In genomic region chr1:154860154-154860870, GRCh38 we compare ENCODE assay signal across 8 cellular contexts.
DNase-seq lines count a peak whose midpoint lies in the region; ATAC-seq and TF ChIP-seq lines count a peak whose summit lies in the region.

No MANE protein-coding gene starts in this region.

- peaks cover 13% of the 10 kb centered on the region for H3K4me1 Mint-ChIP-seq in dendritic cell treated with granulocyte-macrophage colony-stimulating factor and Interleukin-4, amounts not matched to agents 40 ng/mL and 50 ng/mL, for 4 days (ENCODE audit: low read depth)
- H3K4me1 Mint-ChIP-seq in effector memory CD8-positive, alpha-beta T cell (ENCODE audit: low read depth in 2 of 2): peaks cover 0 to 8% of the 10 kb centered on the region in 2 donors

- peaks cover 18% of the 10 kb centered on the region for H3K27me3 Mint-ChIP-seq in dendritic cell treated with granulocyte-macrophage colony-stimulating factor and Interleukin-4, amounts not matched to agents 40 ng/mL and 50 ng/mL, for 4 days
- H3K27me3 Mint-ChIP-seq in effector memory CD8-positive, alpha-beta T cell: peaks cover 46 to 83% of the 10 kb centered on the region in 2 donors

- TF ChIP-seq CTCF in GM12864 (IDR thresholded peaks at IDR 0.05; ENCODE audit: low read depth, low read length, missing control alignments): no peak

- ATAC-seq in GM19468 (IDR thresholded peaks at IDR 0.05; ENCODE audit: extremely low read depth, unreplicated experiment) (peak; percentile 31), HG03442 (IDR thresholded peaks at IDR 0.05; ENCODE audit: unreplicated experiment) (peak; percentile 44)
- ATAC-seq in effector memory CD8-positive, alpha-beta T cell (replicated peaks): no peak

- no peaks in the 10 kb centered on the region for H3K36me3 Mint-ChIP-seq in dendritic cell treated with granulocyte-macrophage colony-stimulating factor and Interleukin-4, amounts not matched to agents 40 ng/mL and 50 ng/mL, for 4 days (ENCODE audit: low read depth)
- no peaks in the 10 kb centered on the region for H3K36me3 Mint-ChIP-seq in effector memory CD8-positive, alpha-beta T cell (ENCODE audit: insufficient read depth)

- no peaks in the 10 kb centered on the region for H3K9me3 Mint-ChIP-seq in dendritic cell treated with granulocyte-macrophage colony-stimulating factor and Interleukin-4, amounts not matched to agents 40 ng/mL and 50 ng/mL, for 4 days
- H3K9me3 Mint-ChIP-seq in effector memory CD8-positive, alpha-beta T cell: no peaks in the 10 kb centered on the region

- H3K27ac Mint-ChIP-seq in dendritic cell treated with granulocyte-macrophage colony-stimulating factor and Interleukin-4, amounts not matched to agents 40 ng/mL and 50 ng/mL, for 4 days: peak overlapping the region; percentile 69
- H3K27ac Mint-ChIP-seq in effector memory CD8-positive, alpha-beta T cell: no peak overlapping the region

- DNase-seq in GM12864 (ENCODE audit: low read depth): peak; percentile 86
- DNase-seq in T-helper 9 cell: no peak
- DNase-seq in effector memory CD8-positive, alpha-beta T cell: no peak
- no peak for DNase-seq in effector CD4-positive, alpha-beta T cell
- DNase-seq in NCI-H2081 (lab: John Stamatoyannopoulos, UW): no peak

- H3K4me3 Mint-ChIP-seq in dendritic cell treated with granulocyte-macrophage colony-stimulating factor and Interleukin-4, amounts not matched to agents 40 ng/mL and 50 ng/mL, for 4 days: peak overlapping the region; percentile 28
- H3K4me3 Mint-ChIP-seq in effector memory CD8-positive, alpha-beta T cell: no peak overlapping the region

- peak overlapping the region; percentile 68 for H3K4me3 ChIP-seq in GM12864 (ENCODE audit: low read depth, low read length)

- intact Hi-C loops in dendritic cell treated with granulocyte-macrophage colony-stimulating factor and Interleukin-4, amounts not matched to agents 40 ng/mL and 50 ng/mL, for 4 days (cut with micrococcal nuclease): no loop called here
